In the genomic region with DNA sequence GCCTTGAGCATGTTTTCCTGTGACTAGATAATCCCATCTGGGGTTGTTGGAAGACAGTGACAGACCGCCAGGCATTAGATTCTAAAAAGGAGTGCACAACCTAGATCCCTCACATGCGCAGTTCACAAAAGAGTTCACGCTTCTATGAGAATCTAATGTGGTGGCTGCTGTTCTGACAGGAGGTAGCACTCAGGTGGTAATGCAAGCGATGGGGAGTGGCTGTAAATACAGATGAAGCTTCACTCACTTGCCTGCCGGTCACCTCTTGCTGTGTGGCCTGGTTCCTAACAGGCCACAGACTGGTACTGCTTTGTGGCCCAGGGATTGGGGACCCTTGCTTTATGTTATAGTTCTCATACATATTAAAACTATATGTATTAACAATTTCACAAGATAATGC, we compare ENCODE assay signal across 7 cellular contexts.
"Had no signal": no experiment of that assay in that cellular context is flagged by ENCODE, and none has a peak within 500 bp of the region (broad histone marks: within the 10 kb centered on the region; RNA-seq: fewer than 3 reads in every experiment).

No MANE protein-coding gene starts in this region.

- FAIRE-seq: GM12878, GM12891, GM12892, GM18507, GM19239 had no signal

- ATAC-seq: GM12878 had no signal

- H3K4me3 ChIP-seq: GM12878 had no signal

- DNase-seq: GDM1, GF-D8 had no signal
